27 cellular contexts compared by ENCODE assay signal in genomic region chr3:128016502-128016901, GRCh38.
"Had no signal": no experiment of that assay in that cellular context is flagged by ENCODE, and none has a peak within 500 bp of the region (broad histone marks: within the 10 kb centered on the region; RNA-seq: fewer than 3 reads in every experiment).

No MANE protein-coding gene starts in this region.

- H3K4me3 ChIP-seq: stomach, suprapubic skin, testis, thoracic aorta, thyroid gland, tibial artery, tibial nerve, transverse colon, upper lobe of left lung, upper lobe of right lung, uterus, vagina had no signal

- DNase-seq: stimulated activated CD4-positive, alpha-beta T cell treated with anti-CD3 and anti-CD28 coated beads, Interleukin-2, amount 100 ng/mL, for 48 hours; stimulated activated CD4-positive, alpha-beta T cell treated with anti-CD3 and anti-CD28 coated beads, Interleukin-4, amount 100 ng/mL, for 1 hour; stimulated activated CD4-positive, alpha-beta T cell treated with anti-CD3 and anti-CD28 coated beads, Interleukin-4, amount 100 ng/mL, for 24 hours; stimulated activated CD4-positive, alpha-beta T cell treated with anti-CD3 and anti-CD28 coated beads, Interleukin-4, amount 100 ng/mL, for 4 hours; stimulated activated CD8-positive, alpha-beta memory T cell treated with anti-CD3 and anti-CD28 coated beads, Interleukin-4, amount 100 ng/mL, for 48 hours; stimulated activated naive B cell treated with anti-CD40 and anti-IgM and Interleukin-4, amounts not matched to agents 10 μg/mL and 1 μg/mL and 100 μg/mL, for 72 hours; stimulated activated naive CD4-positive, alpha-beta T cell; stimulated activated naive CD4-positive, alpha-beta T cell treated with Interleukin-2 at 50 U/mL for 16 hours; stimulated activated naive CD8-positive, alpha-beta T cell treated with anti-CD3 and anti-CD28 coated beads, Interleukin-15, amount 100 ng/mL, for 72 hours; stimulated activated naive CD8-positive, alpha-beta T cell treated with anti-CD3 and anti-CD28 coated beads, Interleukin-15, Interleukin-2, amounts not matched to agents 100 U/mL and 50 U/mL, for 24 hours; stomach; substantia nigra; testis; thyroid gland; tibial artery; transverse colon; trophoblast cell; upper lobe of left lung; upper lobe of right lung; uterus had no signal

- ATAC-seq: stimulated activated effector memory CD8-positive, alpha-beta T cell treated with anti-CD3 and anti-CD28 coated beads, Interleukin-12 subunit alpha, Interleukin-12 subunit beta, amount 100 ng/mL, for 72 hours; stimulated activated memory B cell treated with anti-CD40 and anti-IgM and Interleukin-4, amounts not matched to agents 10 μg/mL and 1 μg/mL and 100 μg/mL, for 72 hours; stimulated activated naive B cell treated with anti-CD40 and anti-IgM and Interleukin-4, amounts not matched to agents 10 μg/mL and 1 μg/mL and 100 μg/mL, for 72 hours; stimulated activated naive CD8-positive, alpha-beta T cell treated with anti-CD3 and anti-CD28 coated beads, Interleukin-15, amount 100 ng/mL, for 72 hours; stimulated activated naive CD8-positive, alpha-beta T cell treated with anti-CD3 and anti-CD28 coated beads, Interleukin-15, Interleukin-2, amounts not matched to agents 100 U/mL and 50 U/mL, for 24 hours; upper lobe of right lung had no signal

- H3K9me3 ChIP-seq: stomach, suprapubic skin, testis, thoracic aorta, thyroid gland, tibial artery, tibial nerve, transverse colon, upper lobe of left lung, upper lobe of right lung, uterus, vagina had no signal

- H3K27me3 ChIP-seq: suprapubic skin, testis, thyroid gland, upper lobe of left lung, upper lobe of right lung, uterus, vagina had no signal

- FAIRE-seq: urothelium cell line had no signal

- H3K36me3 ChIP-seq: stomach, suprapubic skin, thoracic aorta, thyroid gland, tibial artery, tibial nerve, transverse colon, upper lobe of left lung, upper lobe of right lung, uterus, vagina had no signal

- H3K27ac ChIP-seq: stomach, suprapubic skin, testis, thoracic aorta, thyroid gland, tibial artery, tibial nerve, transverse colon, upper lobe of left lung, upper lobe of right lung, uterus, vagina had no signal

- H3K4me1 ChIP-seq: testis, thyroid gland, tibial artery, tibial nerve, upper lobe of right lung, uterus had no signal
